In the genomic region with DNA sequence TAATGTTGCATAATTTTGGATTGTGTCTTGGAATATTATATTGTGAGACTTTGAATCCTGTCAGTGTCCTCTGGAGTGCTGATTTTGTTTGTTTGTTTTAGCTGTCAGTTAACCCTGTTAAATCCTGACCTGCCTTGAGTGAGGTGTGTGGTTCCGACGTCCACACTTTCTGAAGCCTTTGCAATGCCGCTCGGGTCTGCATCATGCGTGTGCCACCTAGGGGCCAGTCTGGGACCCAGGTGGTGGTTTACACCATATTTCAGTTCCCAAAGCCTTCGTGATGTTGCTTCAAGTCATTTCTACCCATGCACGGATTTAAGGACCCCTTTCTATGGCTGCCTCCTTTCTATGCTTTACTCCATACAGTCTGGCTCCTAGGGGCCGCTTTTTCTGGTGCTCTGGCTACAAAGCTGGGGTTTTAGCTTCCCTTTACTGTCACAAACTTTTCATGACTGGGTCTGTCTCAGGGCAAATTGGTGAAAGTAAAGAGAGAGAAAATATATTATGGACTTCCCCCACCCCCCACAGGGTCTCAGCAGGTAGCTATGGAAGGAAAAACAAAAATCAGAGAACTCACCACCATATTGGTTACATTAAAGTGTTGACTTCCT, we compare ENCODE assay signal across 2 cellular contexts.
TF ChIP-seq lines count a peak whose summit lies in the region.

No MANE protein-coding gene starts in this region.

TF ChIP-seq in GM12878, 131 proteins besides CTCF, POLR2A, EP300 and RAD21:
- no peak for TF ChIP-seq SUPT20H (IDR thresholded peaks at IDR 0.05; ENCODE audit: borderline replicate concordance, control insufficient read depth, low read depth, low read length)
- TF ChIP-seq HDAC2 (IDR thresholded peaks at IDR 0.05) = no peak
- no peak for TF ChIP-seq HCFC1 (IDR thresholded peaks at IDR 0.05; ENCODE audit: low read length)
- no peak for TF ChIP-seq CBX3 (IDR thresholded peaks at IDR 0.05; ENCODE audit: borderline replicate concordance, low read depth)
- TF ChIP-seq PML (IDR thresholded peaks at IDR 0.05; ENCODE audit: low read length) = no peak
- TF ChIP-seq, protein P1, sequence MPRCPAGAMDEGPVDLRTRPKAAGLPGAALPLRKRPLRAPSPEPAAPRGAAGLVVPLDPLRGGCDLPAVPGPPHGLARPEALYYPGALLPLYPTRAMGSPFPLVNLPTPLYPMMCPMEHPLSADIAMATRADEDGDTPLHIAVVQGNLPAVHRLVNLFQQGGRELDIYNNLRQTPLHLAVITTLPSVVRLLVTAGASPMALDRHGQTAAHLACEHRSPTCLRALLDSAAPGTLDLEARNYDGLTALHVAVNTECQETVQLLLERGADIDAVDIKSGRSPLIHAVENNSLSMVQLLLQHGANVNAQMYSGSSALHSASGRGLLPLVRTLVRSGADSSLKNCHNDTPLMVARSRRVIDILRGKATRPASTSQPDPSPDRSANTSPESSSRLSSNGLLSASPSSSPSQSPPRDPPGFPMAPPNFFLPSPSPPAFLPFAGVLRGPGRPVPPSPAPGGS (IDR thresholded peaks at IDR 0.05; ENCODE audit: borderline replicate concordance, insufficient read depth, low read depth, low read length, poor library complexity, severe bottlenecking) = no peak
- no peak for TF ChIP-seq TCF7 (IDR thresholded peaks at IDR 0.05; ENCODE audit: borderline replicate concordance)
- no peak for TF ChIP-seq WRNIP1 (IDR thresholded peaks at IDR 0.05; ENCODE audit: borderline replicate concordance, low read depth, low read length)
- no peak for TF ChIP-seq SP1 (IDR thresholded peaks at IDR 0.05; ENCODE audit: low read depth, low read length)
- TF ChIP-seq, protein P2, sequence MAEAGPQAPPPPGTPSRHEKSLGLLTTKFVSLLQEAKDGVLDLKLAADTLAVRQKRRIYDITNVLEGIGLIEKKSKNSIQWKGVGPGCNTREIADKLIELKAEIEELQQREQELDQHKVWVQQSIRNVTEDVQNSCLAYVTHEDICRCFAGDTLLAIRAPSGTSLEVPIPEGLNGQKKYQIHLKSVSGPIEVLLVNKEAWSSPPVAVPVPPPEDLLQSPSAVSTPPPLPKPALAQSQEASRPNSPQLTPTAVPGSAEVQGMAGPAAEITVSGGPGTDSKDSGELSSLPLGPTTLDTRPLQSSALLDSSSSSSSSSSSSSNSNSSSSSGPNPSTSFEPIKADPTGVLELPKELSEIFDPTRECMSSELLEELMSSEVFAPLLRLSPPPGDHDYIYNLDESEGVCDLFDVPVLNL (IDR thresholded peaks at IDR 0.05; ENCODE audit: low read depth, low read length) = no peak
- TF ChIP-seq KAT2A (conservative IDR thresholded peaks at IDR 0.05; ENCODE audit: control insufficient read depth, low read depth, low read length) = no peak
- TF ChIP-seq CBX5 (IDR thresholded peaks at IDR 0.05; ENCODE audit: low read depth) = no peak
- TF ChIP-seq, protein P3, sequence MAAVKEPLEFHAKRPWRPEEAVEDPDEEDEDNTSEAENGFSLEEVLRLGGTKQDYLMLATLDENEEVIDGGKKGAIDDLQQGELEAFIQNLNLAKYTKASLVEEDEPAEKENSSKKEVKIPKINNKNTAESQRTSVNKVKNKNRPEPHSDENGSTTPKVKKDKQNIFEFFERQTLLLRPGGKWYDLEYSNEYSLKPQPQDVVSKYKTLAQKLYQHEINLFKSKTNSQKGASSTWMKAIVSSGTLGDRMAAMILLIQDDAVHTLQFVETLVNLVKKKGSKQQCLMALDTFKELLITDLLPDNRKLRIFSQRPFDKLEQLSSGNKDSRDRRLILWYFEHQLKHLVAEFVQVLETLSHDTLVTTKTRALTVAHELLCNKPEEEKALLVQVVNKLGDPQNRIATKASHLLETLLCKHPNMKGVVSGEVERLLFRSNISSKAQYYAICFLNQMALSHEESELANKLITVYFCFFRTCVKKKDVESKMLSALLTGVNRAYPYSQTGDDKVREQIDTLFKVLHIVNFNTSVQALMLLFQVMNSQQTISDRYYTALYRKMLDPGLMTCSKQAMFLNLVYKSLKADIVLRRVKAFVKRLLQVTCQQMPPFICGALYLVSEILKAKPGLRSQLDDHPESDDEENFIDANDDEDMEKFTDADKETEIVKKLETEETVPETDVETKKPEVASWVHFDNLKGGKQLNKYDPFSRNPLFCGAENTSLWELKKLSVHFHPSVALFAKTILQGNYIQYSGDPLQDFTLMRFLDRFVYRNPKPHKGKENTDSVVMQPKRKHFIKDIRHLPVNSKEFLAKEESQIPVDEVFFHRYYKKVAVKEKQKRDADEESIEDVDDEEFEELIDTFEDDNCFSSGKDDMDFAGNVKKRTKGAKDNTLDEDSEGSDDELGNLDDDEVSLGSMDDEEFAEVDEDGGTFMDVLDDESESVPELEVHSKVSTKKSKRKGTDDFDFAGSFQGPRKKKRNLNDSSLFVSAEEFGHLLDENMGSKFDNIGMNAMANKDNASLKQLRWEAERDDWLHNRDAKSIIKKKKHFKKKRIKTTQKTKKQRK (IDR thresholded peaks at IDR 0.05; ENCODE audit: low read depth, low read length) = no peak
- TF ChIP-seq ZNF274 (IDR thresholded peaks at IDR 0.05; ENCODE audit: insufficient read depth, insufficient read length) = no peak
- TF ChIP-seq RCOR1 (conservative IDR thresholded peaks at IDR 0.05; ENCODE audit: low read depth, low read length) = no peak
- no peak for TF ChIP-seq FOXM1 (IDR thresholded peaks at IDR 0.05; ENCODE audit: low read depth, low read length)
- TF ChIP-seq MEF2A (IDR thresholded peaks at IDR 0.05; ENCODE audit: insufficient read depth, low read depth, low read length) = no peak
- TF ChIP-seq ZNF384 (IDR thresholded peaks at IDR 0.05; ENCODE audit: borderline replicate concordance, low read depth, low read length) = no peak
- TF ChIP-seq, protein P4, sequence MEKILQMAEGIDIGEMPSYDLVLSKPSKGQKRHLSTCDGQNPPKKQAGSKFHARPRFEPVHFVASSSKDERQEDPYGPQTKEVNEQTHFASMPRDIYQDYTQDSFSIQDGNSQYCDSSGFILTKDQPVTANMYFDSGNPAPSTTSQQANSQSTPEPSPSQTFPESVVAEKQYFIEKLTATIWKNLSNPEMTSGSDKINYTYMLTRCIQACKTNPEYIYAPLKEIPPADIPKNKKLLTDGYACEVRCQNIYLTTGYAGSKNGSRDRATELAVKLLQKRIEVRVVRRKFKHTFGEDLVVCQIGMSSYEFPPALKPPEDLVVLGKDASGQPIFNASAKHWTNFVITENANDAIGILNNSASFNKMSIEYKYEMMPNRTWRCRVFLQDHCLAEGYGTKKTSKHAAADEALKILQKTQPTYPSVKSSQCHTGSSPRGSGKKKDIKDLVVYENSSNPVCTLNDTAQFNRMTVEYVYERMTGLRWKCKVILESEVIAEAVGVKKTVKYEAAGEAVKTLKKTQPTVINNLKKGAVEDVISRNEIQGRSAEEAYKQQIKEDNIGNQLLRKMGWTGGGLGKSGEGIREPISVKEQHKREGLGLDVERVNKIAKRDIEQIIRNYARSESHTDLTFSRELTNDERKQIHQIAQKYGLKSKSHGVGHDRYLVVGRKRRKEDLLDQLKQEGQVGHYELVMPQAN (conservative IDR thresholded peaks at IDR 0.05) = no peak

TF ChIP-seq in liver, 16 proteins besides CTCF, POLR2A, EP300 and RAD21:
- TF ChIP-seq, protein P5, sequence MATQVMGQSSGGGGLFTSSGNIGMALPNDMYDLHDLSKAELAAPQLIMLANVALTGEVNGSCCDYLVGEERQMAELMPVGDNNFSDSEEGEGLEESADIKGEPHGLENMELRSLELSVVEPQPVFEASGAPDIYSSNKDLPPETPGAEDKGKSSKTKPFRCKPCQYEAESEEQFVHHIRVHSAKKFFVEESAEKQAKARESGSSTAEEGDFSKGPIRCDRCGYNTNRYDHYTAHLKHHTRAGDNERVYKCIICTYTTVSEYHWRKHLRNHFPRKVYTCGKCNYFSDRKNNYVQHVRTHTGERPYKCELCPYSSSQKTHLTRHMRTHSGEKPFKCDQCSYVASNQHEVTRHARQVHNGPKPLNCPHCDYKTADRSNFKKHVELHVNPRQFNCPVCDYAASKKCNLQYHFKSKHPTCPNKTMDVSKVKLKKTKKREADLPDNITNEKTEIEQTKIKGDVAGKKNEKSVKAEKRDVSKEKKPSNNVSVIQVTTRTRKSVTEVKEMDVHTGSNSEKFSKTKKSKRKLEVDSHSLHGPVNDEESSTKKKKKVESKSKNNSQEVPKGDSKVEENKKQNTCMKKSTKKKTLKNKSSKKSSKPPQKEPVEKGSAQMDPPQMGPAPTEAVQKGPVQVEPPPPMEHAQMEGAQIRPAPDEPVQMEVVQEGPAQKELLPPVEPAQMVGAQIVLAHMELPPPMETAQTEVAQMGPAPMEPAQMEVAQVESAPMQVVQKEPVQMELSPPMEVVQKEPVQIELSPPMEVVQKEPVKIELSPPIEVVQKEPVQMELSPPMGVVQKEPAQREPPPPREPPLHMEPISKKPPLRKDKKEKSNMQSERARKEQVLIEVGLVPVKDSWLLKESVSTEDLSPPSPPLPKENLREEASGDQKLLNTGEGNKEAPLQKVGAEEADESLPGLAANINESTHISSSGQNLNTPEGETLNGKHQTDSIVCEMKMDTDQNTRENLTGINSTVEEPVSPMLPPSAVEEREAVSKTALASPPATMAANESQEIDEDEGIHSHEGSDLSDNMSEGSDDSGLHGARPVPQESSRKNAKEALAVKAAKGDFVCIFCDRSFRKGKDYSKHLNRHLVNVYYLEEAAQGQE (IDR thresholded peaks at IDR 0.05) = no peak
- TF ChIP-seq JUND (IDR thresholded peaks at IDR 0.05) (no peak), GABPA (IDR thresholded peaks at IDR 0.05 in 1 of 2, conservative IDR thresholded peaks at IDR 0.05 in 1 of 2) (no peak), TAF1 (conservative IDR thresholded peaks at IDR 0.05) (no peak), NR2F2 (IDR thresholded peaks at IDR 0.05) (no peak), EGR1 (IDR thresholded peaks at IDR 0.05; ENCODE audit: low read depth in 2 of 2) (no peak), HNF4G (IDR thresholded peaks at IDR 0.05) (no peak), FOXA1 (IDR thresholded peaks at IDR 0.05) (no peak), SP1 (IDR thresholded peaks at IDR 0.05) (no peak), RXRA (IDR thresholded peaks at IDR 0.05) (no peak), FOXA2 (IDR thresholded peaks at IDR 0.05) (no peak), YY1 (IDR thresholded peaks at IDR 0.05) (no peak), HNF4A (conservative IDR thresholded peaks at IDR 0.05) (no peak)
- TF ChIP-seq, protein P6, sequence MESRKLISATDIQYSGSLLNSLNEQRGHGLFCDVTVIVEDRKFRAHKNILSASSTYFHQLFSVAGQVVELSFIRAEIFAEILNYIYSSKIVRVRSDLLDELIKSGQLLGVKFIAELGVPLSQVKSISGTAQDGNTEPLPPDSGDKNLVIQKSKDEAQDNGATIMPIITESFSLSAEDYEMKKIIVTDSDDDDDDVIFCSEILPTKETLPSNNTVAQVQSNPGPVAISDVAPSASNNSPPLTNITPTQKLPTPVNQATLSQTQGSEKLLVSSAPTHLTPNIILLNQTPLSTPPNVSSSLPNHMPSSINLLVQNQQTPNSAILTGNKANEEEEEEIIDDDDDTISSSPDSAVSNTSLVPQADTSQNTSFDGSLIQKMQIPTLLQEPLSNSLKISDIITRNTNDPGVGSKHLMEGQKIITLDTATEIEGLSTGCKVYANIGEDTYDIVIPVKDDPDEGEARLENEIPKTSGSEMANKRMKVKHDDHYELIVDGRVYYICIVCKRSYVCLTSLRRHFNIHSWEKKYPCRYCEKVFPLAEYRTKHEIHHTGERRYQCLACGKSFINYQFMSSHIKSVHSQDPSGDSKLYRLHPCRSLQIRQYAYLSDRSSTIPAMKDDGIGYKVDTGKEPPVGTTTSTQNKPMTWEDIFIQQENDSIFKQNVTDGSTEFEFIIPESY (IDR thresholded peaks at IDR 0.05) = no peak
- TF ChIP-seq, protein P7, sequence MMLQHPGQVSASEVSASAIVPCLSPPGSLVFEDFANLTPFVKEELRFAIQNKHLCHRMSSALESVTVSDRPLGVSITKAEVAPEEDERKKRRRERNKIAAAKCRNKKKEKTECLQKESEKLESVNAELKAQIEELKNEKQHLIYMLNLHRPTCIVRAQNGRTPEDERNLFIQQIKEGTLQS (IDR thresholded peaks at IDR 0.05) = no peak
- TF ChIP-seq, protein P8, sequence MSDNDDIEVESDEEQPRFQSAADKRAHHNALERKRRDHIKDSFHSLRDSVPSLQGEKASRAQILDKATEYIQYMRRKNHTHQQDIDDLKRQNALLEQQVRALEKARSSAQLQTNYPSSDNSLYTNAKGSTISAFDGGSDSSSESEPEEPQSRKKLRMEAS (IDR thresholded peaks at IDR 0.05) = no peak
